22 cellular contexts compared by ENCODE assay signal in the genomic region with DNA sequence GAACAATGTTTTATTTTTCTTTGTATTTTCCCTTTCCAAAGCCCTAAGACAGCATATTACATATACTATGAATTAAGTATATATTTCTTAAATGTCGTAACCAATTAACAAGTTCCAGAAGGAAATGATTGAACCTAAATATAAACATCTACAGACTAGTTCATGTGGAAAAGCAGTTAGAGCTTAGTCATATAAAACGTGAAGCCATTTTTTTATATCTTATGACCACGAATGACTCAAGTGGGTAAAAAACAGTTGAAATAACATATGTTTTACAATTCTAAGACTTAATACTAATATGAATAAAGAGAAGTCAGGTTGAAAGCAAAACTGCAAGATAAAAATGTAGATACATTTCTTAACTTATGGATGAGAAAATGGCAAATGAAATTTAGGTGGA.
DNase-seq lines count a peak whose midpoint lies in the region; TF ChIP-seq lines count a peak whose summit lies in the region.
"Had no signal": no experiment of that assay in that cellular context is flagged by ENCODE, and none has a peak within 500 bp of the region (broad histone marks: within the 10 kb centered on the region; RNA-seq: fewer than 3 reads in every experiment).

No MANE protein-coding gene starts in this region.

- no peak overlapping the region for H3K4me2 ChIP-seq in mammary epithelial cell (ENCODE audit: insufficient read depth, low read depth, low read length)
- no peak overlapping the region for H3K4me2 ChIP-seq in mesendoderm (ENCODE audit: low read length)

- H3K36me3 Mint-ChIP-seq in Calu3 (ENCODE audit: insufficient read depth, unreplicated experiment) = no peaks in the 10 kb centered on the region
- H3K36me3 Mint-ChIP-seq: activated naive CD4-positive, alpha-beta T cell treated with anti-CD3 and anti-CD28 coated beads, Interleukin-2, amount 50 U/mL, for 72 hours; CD4-positive, CD25-positive, alpha-beta regulatory T cell; natural killer cell had no signal

- no peak overlapping the region for H3K23ac ChIP-seq in mesendoderm (ENCODE audit: low read length)

- peaks cover 16% of the 10 kb centered on the region for H3K4me1 ChIP-seq in mammary epithelial cell (ENCODE audit: insufficient read depth, low read length)
- no peaks in the 10 kb centered on the region for H3K4me1 ChIP-seq in mesendoderm (ENCODE audit: control insufficient read depth, low read depth, low read length)
- H3K4me1 ChIP-seq: ascending aorta, SJCRH30, spleen, tibial artery had no signal

- WGBS in mammary epithelial cell (ENCODE audit: low coverage, missing lambda C conversion rate) = 56% methylated on average over 3 of the region's 3 CpGs
- WGBS in mesendoderm (ENCODE audit: extremely low coverage, insufficient coverage, low lambda C conversion rate) = no CpG with 5 or more reads among the region's 3 CpGs

- H4K5ac ChIP-seq in mesendoderm (ENCODE audit: low read length) = no peak overlapping the region

- H3K4me3 ChIP-seq in mammary epithelial cell (replicated peaks in 1 of 3; ENCODE audit: insufficient read depth in 1 of 3, low read depth in 2 of 3, low read length in 3 of 3) (no peak overlapping the region), foreskin fibroblast (ENCODE audit: low read depth in 1 of 2, low read length in 2 of 2) (no peak overlapping the region), mesendoderm (ENCODE audit: low read length) (no peak overlapping the region)
- H3K4me3 ChIP-seq: ascending aorta, SJCRH30, spleen, tibial artery had no signal

- H3K36me3 ChIP-seq in mammary epithelial cell (ENCODE audit: insufficient read depth, low read length) = no peaks in the 10 kb centered on the region
- no peaks in the 10 kb centered on the region for H3K36me3 ChIP-seq in mesendoderm (ENCODE audit: control insufficient read depth, insufficient read depth, low read length)
- H3K36me3 ChIP-seq: ascending aorta, SJCRH30, spleen, tibial artery had no signal

- intact Hi-C loops in Calu3 (cut with micrococcal nuclease; ENCODE audit: unreplicated experiment) (no loop called here), mammary epithelial cell (cut with micrococcal nuclease) (no loop called here)

- no peak overlapping the region for H2BK5ac ChIP-seq in mesendoderm (ENCODE audit: low read length)

- peak overlapping the region; percentile 27 for H3K27ac Mint-ChIP-seq in Calu3 (ENCODE audit: unreplicated experiment)
- H3K27ac Mint-ChIP-seq: activated CD4-positive, alpha-beta memory T cell treated with anti-CD3 and anti-CD28 coated beads, Interleukin-2, amount 10 ng/mL, durations not matched to agents 7 days and 5 days; activated naive CD4-positive, alpha-beta T cell treated with anti-CD3 and anti-CD28 coated beads, Interleukin-2, amount 50 U/mL, for 72 hours; activated T-helper 2 cell treated with anti-CD3 and anti-CD28 coated beads, Interferon-gamma antibody, Interleukin-2, Interleukin-4, amounts not matched to agents 10 μg/mL and 5 μg/mL and 100 μg/mL, durations not matched to agents 14 hours and 24 hours and 36 hours; CD4-positive, CD25-positive, alpha-beta regulatory T cell; natural killer cell had no signal

- H4K8ac ChIP-seq in mesendoderm (ENCODE audit: low read depth, low read length) = no peak overlapping the region

- H3K27ac ChIP-seq in mammary epithelial cell (ENCODE audit: insufficient read depth, low read depth, low read length) = no peak overlapping the region
- no peak overlapping the region for H3K27ac ChIP-seq in mesendoderm (ENCODE audit: low read depth, low read length)
- H3K27ac ChIP-seq: ascending aorta, SJCRH30, spleen, tibial artery had no signal

- no peaks in the 10 kb centered on the region for H3K9me3 Mint-ChIP-seq in Calu3 (ENCODE audit: low read depth, unreplicated experiment)

- no peaks in the 10 kb centered on the region for H3K27me3 Mint-ChIP-seq in Calu3 (ENCODE audit: unreplicated experiment)
- H3K27me3 Mint-ChIP-seq: activated CD4-positive, alpha-beta memory T cell treated with anti-CD3 and anti-CD28 coated beads, Interleukin-2, amount 10 ng/mL, durations not matched to agents 7 days and 5 days had no signal

- peaks cover 30% of the 10 kb centered on the region for H3K4me1 Mint-ChIP-seq in Calu3 (ENCODE audit: low read depth, unreplicated experiment)
- H3K4me1 Mint-ChIP-seq: activated CD4-positive, alpha-beta memory T cell treated with anti-CD3 and anti-CD28 coated beads, Interleukin-2, amount 10 ng/mL, durations not matched to agents 7 days and 5 days; CD4-positive, CD25-positive, alpha-beta regulatory T cell; natural killer cell had no signal

- CTCF ChIA-PET in Calu3 (lab: Charles Lee) (no interaction called here), mammary epithelial cell (lab: Charles Lee; ENCODE audit: low non-redundant PET) (no interaction called here)

- H2AK5ac ChIP-seq in mesendoderm (ENCODE audit: low read length) = no peak overlapping the region

- no peak overlapping the region for H2BK15ac ChIP-seq in mesendoderm (replicated peaks; ENCODE audit: low read depth)

- in situ Hi-C loops in mammary epithelial cell (cut with MboI; ENCODE audit: low sequenced_read_pairs in 2 of 2) = no loop called here

- H2BK120ac ChIP-seq in mesendoderm (ENCODE audit: low read depth, low read length) = no peak overlapping the region

- H3K79me1 ChIP-seq in mesendoderm (ENCODE audit: low read length) = no peaks in the 10 kb centered on the region

- no peak overlapping the region for H3K56ac ChIP-seq in mesendoderm (ENCODE audit: low read length)

- no peaks in the 10 kb centered on the region for H3K9me3 ChIP-seq in mammary epithelial cell (replicated peaks; ENCODE audit: insufficient read depth, low read length)
- H3K9me3 ChIP-seq: ascending aorta, SJCRH30, tibial artery had no signal

- H3K27me3 ChIP-seq in mammary epithelial cell (ENCODE audit: insufficient read depth, low read length) (peaks cover 2% of the 10 kb centered on the region), mesendoderm (ENCODE audit: insufficient read depth, low read length, poor library complexity) (no peaks in the 10 kb centered on the region)
- H3K27me3 ChIP-seq: ascending aorta, SJCRH30, spleen, tibial artery had no signal

- DNase-seq in Calu3 (no peak), OCI-M1 (lab: John Stamatoyannopoulos, UW) (peak; percentile 19), mammary epithelial cell (peak; percentile 7), foreskin fibroblast (peak; percentile 15 to 70), HUDEP-2 (lab: John Stamatoyannopoulos, UW; ENCODE audit: unreplicated experiment in 76 of 76) (no peak), mesendoderm (no peak), germinal center (ENCODE audit: low spot score) (no peak)
- DNase-seq in activated CD4-positive, alpha-beta T cell treated with anti-CD3 and anti-CD28 coated beads, Interleukin-2, amount 50 U/mL, for 4 hours = no peak
- DNase-seq: activated CD4-positive, alpha-beta memory T cell treated with anti-CD3 and anti-CD28 coated beads, Interleukin-2, amount 10 ng/mL, durations not matched to agents 7 days and 5 days; activated CD8-positive, alpha-beta memory T cell treated with anti-CD3 and anti-CD28 coated beads, Interleukin-2, amount 50 U/mL, for 48 hours; CD4-positive, CD25-positive, alpha-beta regulatory T cell; natural killer cell; NCI-H1105; NCI-H2029; occipital lobe; SJCRH30; spleen; T-helper 1 cell; tibial artery had no signal

- H4K20me1 ChIP-seq in mammary epithelial cell (ENCODE audit: insufficient read depth, low read length) = no peaks in the 10 kb centered on the region

- no peak overlapping the region for H3K18ac ChIP-seq in mesendoderm (ENCODE audit: low read length)

- no peak overlapping the region for H3K4ac ChIP-seq in mesendoderm (ENCODE audit: low read depth, low read length)

- H2AFZ ChIP-seq in mammary epithelial cell (ENCODE audit: low read depth, low read length) = no peak overlapping the region

- no peak overlapping the region for H3K9ac ChIP-seq in mammary epithelial cell (ENCODE audit: insufficient read depth, low read length)
- H3K9ac ChIP-seq in mesendoderm (ENCODE audit: low read length) = no peak overlapping the region

- H3K79me2 ChIP-seq in mammary epithelial cell (ENCODE audit: insufficient read depth, low read length) (no peaks in the 10 kb centered on the region), mesendoderm (ENCODE audit: control insufficient read depth, insufficient read depth, low read length) (no peaks in the 10 kb centered on the region)

- TF ChIP-seq CTCF in Calu3 (IDR thresholded peaks at IDR 0.05; ENCODE audit: unreplicated experiment) = no peak
- no peak for TF ChIP-seq CTCF in mammary epithelial cell (conservative IDR thresholded peaks at IDR 0.05 in 1 of 2, IDR thresholded peaks at IDR 0.05 in 1 of 2; ENCODE audit: extremely low read depth in 1 of 2, insufficient read depth in 1 of 2, low read depth in 1 of 2, low read length in 2 of 2)
- TF ChIP-seq CTCF in foreskin fibroblast (IDR thresholded peaks at IDR 0.05; ENCODE audit: low read depth, low read length) = no peak

- BruUV-seq in Calu3 (replicated peaks; lab: Mats Ljungman, UMichigan) (no TSS peak), mammary epithelial cell (replicated peaks; lab: Mats Ljungman, UMichigan) (no TSS peak)

- dilution Hi-C loops in mammary epithelial cell (cut with HindIII; ENCODE audit: low sequenced_read_pairs) = no loop called here

- H3K4me3 Mint-ChIP-seq in Calu3 (ENCODE audit: low read depth, unreplicated experiment) = no peak overlapping the region
- H3K4me3 Mint-ChIP-seq: activated CD4-positive, alpha-beta memory T cell treated with anti-CD3 and anti-CD28 coated beads, Interleukin-2, amount 10 ng/mL, durations not matched to agents 7 days and 5 days; CD4-positive, CD25-positive, alpha-beta regulatory T cell; natural killer cell had no signal

Comparison
In these comparisons a context has a peak if more than half of its experiments do, and no peak if none do; other contexts are left out.
1. DNase-seq: peak in OCI-M1 (single experiment), mammary epithelial cell (single experiment) and foreskin fibroblast (2 of 2); none in Calu3 (single experiment), HUDEP-2 (0 of 76), activated CD4-positive, alpha-beta T cell treated with anti-CD3 and anti-CD28 coated beads, Interleukin-2, amount 50 U/mL, for 4 hours (0 of 2), mesendoderm (single experiment) and germinal center (single experiment).